Comparison of ENCODE assay signal across 1 cellular context in the genomic region with DNA sequence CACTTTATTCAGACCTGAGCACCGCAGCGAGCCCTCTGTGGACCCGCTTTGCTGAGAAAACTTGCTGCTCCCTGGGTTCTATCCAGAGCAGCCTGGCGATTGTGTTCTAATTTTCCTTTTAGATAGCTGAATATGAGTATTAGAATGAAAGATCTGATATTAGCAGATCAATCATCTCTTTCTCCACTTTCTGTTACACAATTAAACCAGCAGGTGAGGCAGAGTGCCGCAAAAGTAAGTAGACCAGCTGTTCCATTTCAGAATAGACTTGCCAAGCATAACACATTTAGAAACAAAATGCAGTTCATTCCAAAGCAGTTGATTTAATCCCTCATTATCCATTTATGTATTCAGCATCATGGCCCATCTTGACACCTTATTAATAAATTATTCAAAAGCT.
TF ChIP-seq lines count a peak whose summit lies in the region.

No MANE protein-coding gene starts in this region.

TF ChIP-seq in IMR-90, 13 proteins besides CTCF, POLR2A, EP300 and RAD21 (continued from another document):
- TF ChIP-seq ELK1 (IDR thresholded peaks at IDR 0.05; ENCODE audit: borderline replicate concordance, low read depth, low read length): no peak
- TF ChIP-seq SMC3 (IDR thresholded peaks at IDR 0.05; ENCODE audit: low read depth, low read length): no peak
- no peak for TF ChIP-seq MAFK (IDR thresholded peaks at IDR 0.05; ENCODE audit: low read depth, low read length)
- no peak for TF ChIP-seq RCOR1 (IDR thresholded peaks at IDR 0.05; ENCODE audit: insufficient replicate concordance, low read length)
- TF ChIP-seq FOS (IDR thresholded peaks at IDR 0.05; ENCODE audit: low read depth, low read length): no peak
- no peak for TF ChIP-seq BHLHE40 (IDR thresholded peaks at IDR 0.05; ENCODE audit: low read depth, low read length)
- TF ChIP-seq RFX5 (IDR thresholded peaks at IDR 0.05; ENCODE audit: low read depth, low read length): no peak
- TF ChIP-seq CHD1 (IDR thresholded peaks at IDR 0.05; ENCODE audit: low read depth, low read length): no peak
- no peak for TF ChIP-seq MAZ (IDR thresholded peaks at IDR 0.05; ENCODE audit: borderline replicate concordance, low read depth, low read length)
